Comparison of ENCODE assay signal across 8 cellular contexts in genomic region chr6:27502508-27503435, GRCh38. TPM values are rescaled to one million over a fixed set of nuclear protein-coding genes. Genes with fewer than 3 reads are reported as not detected.
DNase-seq lines count a peak whose midpoint lies in the region; ATAC-seq and TF ChIP-seq lines count a peak whose summit lies in the region.

No MANE protein-coding gene starts in this region.

- no peak overlapping the region for H3K27ac ChIP-seq in liver (ENCODE audit: low read depth in 1 of 2, low read length in 2 of 2)

- peak; percentile 50 for ATAC-seq in HG02885 (IDR thresholded peaks at IDR 0.05; ENCODE audit: poor library complexity, unreplicated experiment)
- ATAC-seq in GM18873 (IDR thresholded peaks at IDR 0.05; ENCODE audit: low FRiP score, unreplicated experiment) = no peak

- no peak for TF ChIP-seq CTCF in GM10266 (IDR thresholded peaks at IDR 0.05; ENCODE audit: control insufficient read depth, insufficient read depth, low read depth, missing control alignments)
- TF ChIP-seq CTCF in choroid plexus epithelial cell (conservative IDR thresholded peaks at IDR 0.05; ENCODE audit: low read depth, low read length) = no peak
- no peak for TF ChIP-seq CTCF in liver (IDR thresholded peaks at IDR 0.05; ENCODE audit: low read depth, low read length, missing input control)

- no peaks in the 10 kb centered on the region for H3K9me3 ChIP-seq in liver (ENCODE audit: control insufficient read depth in 4 of 4, low read length in 3 of 4)

- peaks cover 0 to 5% (median 3%) of the 10 kb centered on the region in 4 donors for H3K27me3 ChIP-seq in liver (ENCODE audit: control insufficient read depth in 4 of 4, insufficient read depth in 4 of 4, low read length in 3 of 4)

- WGBS in liver = 3% methylated on average over 33 of the region's 33 CpGs

- H3K9ac ChIP-seq in liver (ENCODE audit: low read depth in 1 of 2, low read length in 2 of 2) = no peak overlapping the region

- DNase-seq in GM10266 (ENCODE audit: extremely low spot score) (peak; percentile 45), NCI-H2227 (lab: John Stamatoyannopoulos, UW; ENCODE audit: unreplicated experiment) (peak; percentile 77), choroid plexus epithelial cell (ENCODE audit: low read depth) (peak; percentile 75)
- DNase-seq in activated CD4-positive, CD25-positive, alpha-beta regulatory T cell treated with anti-CD3 and anti-CD28 coated beads, Interleukin-2, amount 50 U/mL, for 16 hours (ENCODE audit: low read depth, low spot score) = peak; percentile 50
- peak; percentile 37 to 58 (median 51) for DNase-seq in stimulated activated CD4-positive, alpha-beta T cell treated with anti-CD3 and anti-CD28 coated beads, TNF-alpha, amount 100 ng/mL, for 4 hours (ENCODE audit: low read depth in 3 of 3)

- H3K4me1 ChIP-seq in liver (ENCODE audit: control insufficient read depth in 4 of 4, insufficient read depth in 4 of 4, low read length in 3 of 4) = peaks cover 0 to 5% (median under 1%) of the 10 kb centered on the region in 4 donors

- H3K4me3 ChIP-seq in choroid plexus epithelial cell (ENCODE audit: low read depth, low read length) (peak overlapping the region; percentile 54), liver (ENCODE audit: low read depth in 1 of 3, low read length in 3 of 3) (peak overlapping the region; percentile 14 to 34 (median 20))

- no peak for TF ChIP-seq RAD21 in liver (IDR thresholded peaks at IDR 0.05)

- no peaks in the 10 kb centered on the region for H3K36me3 ChIP-seq in liver (ENCODE audit: control insufficient read depth in 4 of 4, insufficient read depth in 3 of 4, low read depth in 1 of 4, low read length in 3 of 4)

TF ChIP-seq in liver, 16 proteins besides CTCF, POLR2A, EP300 and RAD21:
- no peak for TF ChIP-seq NR2F2 (IDR thresholded peaks at IDR 0.05)
- no peak for TF ChIP-seq TAF1 (conservative IDR thresholded peaks at IDR 0.05)
- TF ChIP-seq ZBTB33 (IDR thresholded peaks at IDR 0.05) = no peak
- no peak for TF ChIP-seq HNF4G (IDR thresholded peaks at IDR 0.05)
- no peak for TF ChIP-seq MAX (IDR thresholded peaks at IDR 0.05)
- no peak for TF ChIP-seq JUND (IDR thresholded peaks at IDR 0.05)
- TF ChIP-seq FOXA1 (IDR thresholded peaks at IDR 0.05) = no peak
- no peak for TF ChIP-seq YY1 (IDR thresholded peaks at IDR 0.05)
- TF ChIP-seq RXRA (IDR thresholded peaks at IDR 0.05) = no peak
- no peak for TF ChIP-seq FOXA2 (IDR thresholded peaks at IDR 0.05)
- no peak for TF ChIP-seq ATF3 (IDR thresholded peaks at IDR 0.05)
- no peak for TF ChIP-seq GABPA (IDR thresholded peaks at IDR 0.05 in 1 of 2, conservative IDR thresholded peaks at IDR 0.05 in 1 of 2)
- no peak for TF ChIP-seq HNF4A (conservative IDR thresholded peaks at IDR 0.05)
- no peak for TF ChIP-seq REST (IDR thresholded peaks at IDR 0.05)
- TF ChIP-seq SP1 (IDR thresholded peaks at IDR 0.05) = no peak
- TF ChIP-seq EGR1 (IDR thresholded peaks at IDR 0.05; ENCODE audit: low read depth in 2 of 2) = no peak

RNA-seq across cellular contexts. Expression of gene ZNF184, which starts 29.9 kb away (rescaled TPM):
- total RNA-seq in liver = 1 to 10 TPM; 2.3 to 4.4 TPM
- under 1 TPM; 0.80 to 0.89 TPM for polyA plus RNA-seq in liver
